ENCODE assay signal across 30 cellular contexts in genomic region chr12:89782807-89783206, GRCh38.
DNase-seq lines count a peak whose midpoint lies in the region; ATAC-seq, FAIRE-seq and TF ChIP-seq lines count a peak whose summit lies in the region.
"Had no signal": no experiment of that assay in that cellular context is flagged by ENCODE, and none has a peak within 500 bp of the region (broad histone marks: within the 10 kb centered on the region; RNA-seq: fewer than 3 reads in every experiment).

No MANE protein-coding gene starts in this region.

- 36% methylated on average over 1 of the region's 1 CpG for WGBS in A549 (ENCODE audit: missing lambda C conversion rate)
- 55% methylated on average over 1 of the region's 1 CpG for WGBS in GM12878 (ENCODE audit: insufficient coverage, insufficient replicate concordance, low lambda C conversion rate, missing lambda C conversion rate)

- TF ChIP-seq POLR2A in A549 (IDR thresholded peaks at IDR 0.05; ENCODE audit: low read length) (no peak), GM12878 (IDR thresholded peaks at IDR 0.05; ENCODE audit: low read depth, low read length) (no peak)

- H3K4me2 ChIP-seq in A549 (0 out of 3 replicates have a peak overlapping the region, but pooled peaks have one; percentile 11), GM12878 (ENCODE audit: control insufficient read depth, insufficient read depth) (no peak overlapping the region; the same call in 1 of the 2 replicates)

- no peaks in the 10 kb centered on the region for H3K79me2 ChIP-seq in GM12878 (ENCODE audit: control insufficient read depth, insufficient read depth, low read length)

- peak overlapping the region; percentile 0 to 42; a peak in 1 of 6 replicates for H3K27ac ChIP-seq in A549
- H3K27ac ChIP-seq in GM12878 (ENCODE audit: control insufficient read depth, insufficient read depth) = no peak overlapping the region
- H3K27ac ChIP-seq: brain microvascular endothelial cell, gastrocnemius medialis, RWPE1, thyroid gland, vagina had no signal

- TF ChIP-seq EP300 in A549 (IDR thresholded peaks at IDR 0.05) (no peak), GM12878 (IDR thresholded peaks at IDR 0.05; ENCODE audit: borderline replicate concordance in 1 of 2, control insufficient read depth in 1 of 2, low read depth in 2 of 2, low read length in 2 of 2) (no peak)

- no TSS peak for BruUV-seq in GM12878 (replicated peaks; lab: Mats Ljungman, UMichigan)

- CTCF ChIA-PET in A549 (lab: Yijun Ruan, JAX) (interaction anchor here (0.7 to 1.4 kb wide), 3 partner anchors 11 to 167 kb away, joined by 3 to 4 read pairs (median 4); no protein-coding TSS in a partner anchor), GM12878 (lab: Yijun Ruan, JAX) (interaction anchor here (0.7 to 2.2 kb wide), 7 partner anchors 12 to 209 kb away, joined by 3 to 10 read pairs (median 4); no protein-coding TSS in a partner anchor)

- H4K20me1 ChIP-seq in GM12878 (ENCODE audit: control insufficient read depth, insufficient read depth) = no peaks in the 10 kb centered on the region

- RAD21 ChIA-PET in GM12878 (lab: Charles Lee; ENCODE audit: unreplicated experiment) = interaction anchor here (1.8 to 2.1 kb wide), 2 partner anchors 15 to 17 kb away, joined by 5 read pairs; no protein-coding TSS in a partner anchor

- peaks cover 29% of the 10 kb centered on the region for H3K4me1 ChIP-seq in A549
- peaks cover 4% of the 10 kb centered on the region for H3K4me1 ChIP-seq in GM12878 (ENCODE audit: control insufficient read depth, insufficient read depth, low read length)
- H3K4me1 ChIP-seq: gastrocnemius medialis, thyroid gland had no signal

- SMC1A ChIA-PET in GM12878 (lab: Charles Lee; ENCODE audit: uncharacterized antibody, unreplicated experiment) = interaction anchor here (1.2 to 4.4 kb wide), 8 partner anchors 10 to 319 kb away, joined by 3 to 32 read pairs (median 6); no protein-coding TSS in a partner anchor

- no peak for TF ChIP-seq CTCF in A549 (IDR thresholded peaks at IDR 0.05)
- TF ChIP-seq CTCF in GM12878 (IDR thresholded peaks at IDR 0.05 in 2 of 3, conservative IDR thresholded peaks at IDR 0.05 in 1 of 3; ENCODE audit: control insufficient read depth in 2 of 3, extremely low read depth in 1 of 3, insufficient read depth in 1 of 3, low read depth in 3 of 3, low read length in 3 of 3) = no peak

- peak overlapping the region; percentile 10; the same call in 1 of the 2 replicates for H2AFZ ChIP-seq in GM12878 (ENCODE audit: control insufficient read depth, low read depth, low read length)

- no peak for ATAC-seq in A549
- ATAC-seq in HG03354 (IDR thresholded peaks at IDR 0.05; ENCODE audit: poor library complexity, severe bottlenecking, unreplicated experiment) = peak; percentile 46
- ATAC-seq in GM12878 = peak; percentile 36
- ATAC-seq: activated CD8-positive, alpha-beta memory T cell treated with anti-CD3 and anti-CD28 coated beads, Interleukin-2, amount 10 ng/mL, durations not matched to agents 7 days and 5 days; gastrocnemius medialis; stimulated activated naive CD8-positive, alpha-beta T cell treated with anti-CD3 and anti-CD28 coated beads, Interleukin-15, amount 100 ng/mL, for 72 hours had no signal

- POLR2A ChIA-PET in A549 (lab: Yijun Ruan, JAX) = no interaction called here
- POLR2A ChIA-PET in GM12878 (lab: Charles Lee) = interaction anchor here (0.8 to 1.3 kb wide), 3 partner anchors 10 to 45 kb away, joined by 3 to 4 read pairs (median 3); no protein-coding TSS in a partner anchor

- no peak for DNase-seq in A549 (ENCODE audit: low read depth in 1 of 2, low spot score in 1 of 2)
- DNase-seq in GM12878 (ENCODE audit: low read depth, low spot score) = no peak
- DNase-seq in iris pigment epithelial cell (ENCODE audit: low read depth) = peak; percentile 40
- no peak for DNase-seq in activated effector memory CD4-positive, alpha-beta T cell treated with Interleukin-2 at 50 U/mL for 16 hours
- no peak for DNase-seq in D341Med (ENCODE audit: low spot score)
- no peak for DNase-seq in NCI-H446 (lab: John Stamatoyannopoulos, UW)
- no peak for DNase-seq in activated CD4-positive, alpha-beta T cell treated with anti-CD3 and anti-CD28 coated beads, Interleukin-2, amount 50 U/mL, for 4 hours
- DNase-seq: activated CD4-positive, alpha-beta T cell treated with anti-CD3 and anti-CD28 coated beads for 48 hours; activated CD8-positive, alpha-beta memory T cell treated with anti-CD3 and anti-CD28 coated beads, Interleukin-2, amount 10 ng/mL, durations not matched to agents 7 days and 5 days; activated naive CD4-positive, alpha-beta T cell treated with anti-CD3 and anti-CD28 coated beads, Interleukin-2, amount 10 ng/mL, durations not matched to agents 7 days and 5 days; amniotic stem cell; brain microvascular endothelial cell; CD4-positive, alpha-beta memory T cell; effector CD4-positive, alpha-beta T cell; gastrocnemius medialis; immature natural killer cell; mesendoderm; NCI-H1417 treated with DMSO at 0.1 percent for 48 hours; NCI-H2081; NCI-H748 treated with DMSO at 0.1 percent for 48 hours; small intestine; stimulated activated naive CD8-positive, alpha-beta T cell treated with anti-CD3 and anti-CD28 coated beads, Interleukin-15, amount 100 ng/mL, for 72 hours; T-helper 2 cell; thyroid gland had no signal

- H3K27me3 ChIP-seq in GM12878 (replicated peaks in 1 of 2; ENCODE audit: control insufficient read depth in 2 of 2, insufficient read depth in 2 of 2, low read length in 1 of 2) = no peaks in the 10 kb centered on the region
- H3K27me3 ChIP-seq: brain microvascular endothelial cell, gastrocnemius medialis, MG63, thyroid gland, vagina had no signal

- H3K9me3 ChIP-seq in A549 (peaks cover 24% of the 10 kb centered on the region), GM12878 (replicated peaks; ENCODE audit: control insufficient read depth, insufficient read depth, low read length) (peaks cover 9% of the 10 kb centered on the region; the same call in 2 of the 3 replicates)
- H3K9me3 ChIP-seq: gastrocnemius medialis, thyroid gland had no signal

- H3K4me3 ChIP-seq in A549 (no peak overlapping the region), GM12878 (no peak overlapping the region)
- H3K4me3 ChIP-seq: gastrocnemius medialis, K562, MG63, thyroid gland, vagina had no signal

- FAIRE-seq in A549 (lab: Jason Lieb, UNC) (peak; percentile 36), GM12878 (lab: Jason Lieb, UNC) (no peak)
- FAIRE-seq: H54, K562, small intestine had no signal

- H3K36me3 ChIP-seq in GM12878 (ENCODE audit: control insufficient read depth in 2 of 2, insufficient read depth in 2 of 2, low read length in 1 of 2) = no peaks in the 10 kb centered on the region
- H3K36me3 ChIP-seq: brain microvascular endothelial cell, gastrocnemius medialis, MG63, thyroid gland, vagina had no signal

- TF ChIP-seq RAD21 in A549 (conservative IDR thresholded peaks at IDR 0.05 in 1 of 2, IDR thresholded peaks at IDR 0.05 in 1 of 2) = no peak
- TF ChIP-seq RAD21 in GM12878 (IDR thresholded peaks at IDR 0.05; ENCODE audit: insufficient read depth, low read depth, low read length) = no peak

- in situ Hi-C loops in GM12878 (cut with MboI) = no loop called here

- no peak overlapping the region for H3K9ac ChIP-seq in GM12878 (ENCODE audit: control insufficient read depth, insufficient read depth, low read length)

- intact Hi-C loops in GM12878 (cut with micrococcal nuclease; ENCODE audit: unreplicated experiment) = no loop called here

TF ChIP-seq in A549, 52 proteins besides CTCF, POLR2A, EP300 and RAD21:
- no peak for TF ChIP-seq ZNF302 (CRISPR knock-in tag; IDR thresholded peaks at IDR 0.05)
- no peak for TF ChIP-seq HES2 (IDR thresholded peaks at IDR 0.05)
- no peak for TF ChIP-seq CEBPB (IDR thresholded peaks at IDR 0.05)
- no peak for TF ChIP-seq SREBF2 (IDR thresholded peaks at IDR 0.05)
- TF ChIP-seq EHF (CRISPR knock-in tag; IDR thresholded peaks at IDR 0.05) = no peak
- TF ChIP-seq NPAS2 (CRISPR knock-in tag; IDR thresholded peaks at IDR 0.05; ENCODE audit: borderline replicate concordance) = no peak
- no peak for TF ChIP-seq BHLHE40 (IDR thresholded peaks at IDR 0.05; ENCODE audit: low read depth, low read length)
- no peak for TF ChIP-seq RFX5 (IDR thresholded peaks at IDR 0.05)
- no peak for TF ChIP-seq TP53 (CRISPR knock-in tag; IDR thresholded peaks at IDR 0.05)

TF ChIP-seq in GM12878, 131 proteins besides CTCF, POLR2A, EP300 and RAD21 (continues in another document):
- TF ChIP-seq CHD4 (IDR thresholded peaks at IDR 0.05) (no peak), TCF7 (IDR thresholded peaks at IDR 0.05; ENCODE audit: borderline replicate concordance) (no peak), JUND (IDR thresholded peaks at IDR 0.05; ENCODE audit: low read depth, low read length) (no peak), NR2C1 (IDR thresholded peaks at IDR 0.05) (no peak), TAF1 (IDR thresholded peaks at IDR 0.05; ENCODE audit: borderline replicate concordance, low read depth, low read length) (no peak), SMARCA5 (IDR thresholded peaks at IDR 0.05) (no peak), E4F1 (IDR thresholded peaks at IDR 0.05; ENCODE audit: borderline replicate concordance, partially characterized antibody) (no peak), ZNF207 (IDR thresholded peaks at IDR 0.05; ENCODE audit: borderline replicate concordance) (no peak)

Comparison
In these comparisons a context has a peak if more than half of its experiments do, and no peak if none do; other contexts are left out.
1. ATAC-seq: peak in HG03354 (single experiment) and GM12878 (single experiment); none in A549 (0 of 2).